18 cellular contexts compared by ENCODE assay signal in genomic region chr4:113689394-113689793, GRCh38.
DNase-seq lines count a peak whose midpoint lies in the region; ATAC-seq and FAIRE-seq lines count a peak whose summit lies in the region.
"Had no signal": no experiment of that assay in that cellular context is flagged by ENCODE, and none has a peak within 500 bp of the region (broad histone marks: within the 10 kb centered on the region; RNA-seq: fewer than 3 reads in every experiment).

No MANE protein-coding gene starts in this region.

- no peaks in the 10 kb centered on the region for H3K27me3 ChIP-seq in SJCRH30
- H3K27me3 ChIP-seq: BE2C had no signal

- no peaks in the 10 kb centered on the region for H3K27me3 Mint-ChIP-seq in activated naive CD8-positive, alpha-beta T cell
- H3K27me3 Mint-ChIP-seq in activated naive CD8-positive, alpha-beta T cell treated with anti-CD3 and anti-CD28 coated beads, Interleukin-2, amount 50 U/mL, for 24 hours = no peaks in the 10 kb centered on the region
- H3K27me3 Mint-ChIP-seq in activated T-helper 2 cell treated with anti-CD3 and anti-CD28 coated beads, Interferon-gamma antibody, Interleukin-2, Interleukin-4, amounts not matched to agents 10 μg/mL and 5 μg/mL and 100 μg/mL, durations not matched to agents 14 hours and 24 hours and 36 hours (ENCODE audit: low read depth) = no peaks in the 10 kb centered on the region
- H3K27me3 Mint-ChIP-seq in stimulated activated memory B cell treated with anti-CD40 and anti-IgM and Interleukin-4, amounts not matched to agents 10 μg/mL and 1 μg/mL and 100 μg/mL, for 72 hours = no peaks in the 10 kb centered on the region

- intact Hi-C loops in activated T-helper 2 cell treated with anti-CD3 and anti-CD28 coated beads, Interferon-gamma antibody, Interleukin-2, Interleukin-4, amounts not matched to agents 10 μg/mL and 5 μg/mL and 100 μg/mL, durations not matched to agents 14 hours and 24 hours and 36 hours (cut with micrococcal nuclease) = loop anchor here (5.0 kb wide), 1 partner anchor 1402 kb away; the partner anchor contains the start of gene TIFA

- peak; percentile 33 for FAIRE-seq in GM18507 (lab: Jason Lieb, UNC)
- FAIRE-seq: RCC 7860 had no signal

- H3K27ac Mint-ChIP-seq in activated naive CD8-positive, alpha-beta T cell = peak overlapping the region; percentile 48
- H3K27ac Mint-ChIP-seq in activated naive CD8-positive, alpha-beta T cell treated with anti-CD3 and anti-CD28 coated beads, Interleukin-2, amount 50 U/mL, for 24 hours = no peak overlapping the region
- H3K27ac Mint-ChIP-seq in activated T-helper 2 cell treated with anti-CD3 and anti-CD28 coated beads, Interferon-gamma antibody, Interleukin-2, Interleukin-4, amounts not matched to agents 10 μg/mL and 5 μg/mL and 100 μg/mL, durations not matched to agents 14 hours and 24 hours and 36 hours = peak overlapping the region; percentile 3
- peak overlapping the region; percentile 1 for H3K27ac Mint-ChIP-seq in stimulated activated memory B cell treated with anti-CD40 and anti-IgM and Interleukin-4, amounts not matched to agents 10 μg/mL and 1 μg/mL and 100 μg/mL, for 72 hours
- H3K27ac Mint-ChIP-seq: GM23338 had no signal

- peaks cover 66% of the 10 kb centered on the region for H3K4me1 Mint-ChIP-seq in activated naive CD8-positive, alpha-beta T cell (ENCODE audit: low read depth)
- peaks cover 69% of the 10 kb centered on the region for H3K4me1 Mint-ChIP-seq in activated naive CD8-positive, alpha-beta T cell treated with anti-CD3 and anti-CD28 coated beads, Interleukin-2, amount 50 U/mL, for 24 hours
- peaks cover 53% of the 10 kb centered on the region for H3K4me1 Mint-ChIP-seq in activated T-helper 2 cell treated with anti-CD3 and anti-CD28 coated beads, Interferon-gamma antibody, Interleukin-2, Interleukin-4, amounts not matched to agents 10 μg/mL and 5 μg/mL and 100 μg/mL, durations not matched to agents 14 hours and 24 hours and 36 hours (ENCODE audit: low read depth)
- H3K4me1 Mint-ChIP-seq in stimulated activated memory B cell treated with anti-CD40 and anti-IgM and Interleukin-4, amounts not matched to agents 10 μg/mL and 1 μg/mL and 100 μg/mL, for 72 hours = peaks cover 36% of the 10 kb centered on the region
- H3K4me1 Mint-ChIP-seq: GM23338 had no signal

- no peak overlapping the region for H3K27ac ChIP-seq in SJCRH30

- H3K4me1 ChIP-seq in SJCRH30 = no peaks in the 10 kb centered on the region

- ATAC-seq in activated naive CD8-positive, alpha-beta T cell treated with anti-CD3 and anti-CD28 coated beads, Interleukin-2, amount 50 U/mL, for 24 hours = no peak
- no peak for ATAC-seq in stimulated activated memory B cell treated with anti-CD40 and anti-IgM and Interleukin-4, amounts not matched to agents 10 μg/mL and 1 μg/mL and 100 μg/mL, for 72 hours
- ATAC-seq: GM23338 had no signal

- no peak for DNase-seq in activated naive CD8-positive, alpha-beta T cell treated with anti-CD3 and anti-CD28 coated beads, Interleukin-2, amount 50 U/mL, for 24 hours
- DNase-seq in GM18507 (ENCODE audit: extremely low spot score, insufficient read length, low read depth) = no peak
- no peak for DNase-seq in activated T-helper 2 cell treated with anti-CD3 and anti-CD28 coated beads, Interferon-gamma antibody, Interleukin-2, Interleukin-4, amounts not matched to agents 10 μg/mL and 5 μg/mL and 100 μg/mL, durations not matched to agents 14 hours and 24 hours and 36 hours (ENCODE audit: low spot score)
- no peak for DNase-seq in SJCRH30
- DNase-seq in HT-29 (ENCODE audit: low spot score) = no peak
- DNase-seq in NCI-H2227 treated with DMSO at 0.1 percent for 48 hours (lab: John Stamatoyannopoulos, UW) = no peak
- DNase-seq: BE2C, Caco-2, DMS79 treated with DMSO at 0.1 percent for 48 hours, GDM1, NCI-H1092, NCI-H446, NCI-H748 treated with DMSO at 0.1 percent for 48 hours, SHP77 had no signal

- H3K4me3 ChIP-seq in SJCRH30 = no peak overlapping the region
- H3K4me3 ChIP-seq: GM23338 had no signal

- H3K9me3 ChIP-seq in SJCRH30 (replicated peaks) = no peaks in the 10 kb centered on the region
- H3K9me3 ChIP-seq: BE2C, Caco-2 had no signal

- no peaks in the 10 kb centered on the region for H3K36me3 ChIP-seq in SJCRH30
- H3K36me3 ChIP-seq: BE2C had no signal

- peaks cover 29% of the 10 kb centered on the region for H3K36me3 Mint-ChIP-seq in activated naive CD8-positive, alpha-beta T cell
- peaks cover 56% of the 10 kb centered on the region for H3K36me3 Mint-ChIP-seq in activated naive CD8-positive, alpha-beta T cell treated with anti-CD3 and anti-CD28 coated beads, Interleukin-2, amount 50 U/mL, for 24 hours (ENCODE audit: low read depth)
- H3K36me3 Mint-ChIP-seq in activated T-helper 2 cell treated with anti-CD3 and anti-CD28 coated beads, Interferon-gamma antibody, Interleukin-2, Interleukin-4, amounts not matched to agents 10 μg/mL and 5 μg/mL and 100 μg/mL, durations not matched to agents 14 hours and 24 hours and 36 hours (ENCODE audit: low read depth) = peaks cover 51% of the 10 kb centered on the region
- H3K36me3 Mint-ChIP-seq in stimulated activated memory B cell treated with anti-CD40 and anti-IgM and Interleukin-4, amounts not matched to agents 10 μg/mL and 1 μg/mL and 100 μg/mL, for 72 hours = peaks cover 16% of the 10 kb centered on the region

- peak overlapping the region; percentile 2 for H3K4me3 Mint-ChIP-seq in activated naive CD8-positive, alpha-beta T cell
- H3K4me3 Mint-ChIP-seq in activated naive CD8-positive, alpha-beta T cell treated with anti-CD3 and anti-CD28 coated beads, Interleukin-2, amount 50 U/mL, for 24 hours = no peak overlapping the region
- H3K4me3 Mint-ChIP-seq in activated T-helper 2 cell treated with anti-CD3 and anti-CD28 coated beads, Interferon-gamma antibody, Interleukin-2, Interleukin-4, amounts not matched to agents 10 μg/mL and 5 μg/mL and 100 μg/mL, durations not matched to agents 14 hours and 24 hours and 36 hours (ENCODE audit: low read depth) = no peak overlapping the region
- H3K4me3 Mint-ChIP-seq in stimulated activated memory B cell treated with anti-CD40 and anti-IgM and Interleukin-4, amounts not matched to agents 10 μg/mL and 1 μg/mL and 100 μg/mL, for 72 hours = peak overlapping the region; percentile 1
- H3K4me3 Mint-ChIP-seq: GM23338 had no signal

- no peaks in the 10 kb centered on the region for H3K9me3 Mint-ChIP-seq in activated naive CD8-positive, alpha-beta T cell (ENCODE audit: low read depth)
- peaks cover 3% of the 10 kb centered on the region for H3K9me3 Mint-ChIP-seq in activated naive CD8-positive, alpha-beta T cell treated with anti-CD3 and anti-CD28 coated beads, Interleukin-2, amount 50 U/mL, for 24 hours
- H3K9me3 Mint-ChIP-seq in activated T-helper 2 cell treated with anti-CD3 and anti-CD28 coated beads, Interferon-gamma antibody, Interleukin-2, Interleukin-4, amounts not matched to agents 10 μg/mL and 5 μg/mL and 100 μg/mL, durations not matched to agents 14 hours and 24 hours and 36 hours = no peaks in the 10 kb centered on the region
- no peaks in the 10 kb centered on the region for H3K9me3 Mint-ChIP-seq in stimulated activated memory B cell treated with anti-CD40 and anti-IgM and Interleukin-4, amounts not matched to agents 10 μg/mL and 1 μg/mL and 100 μg/mL, for 72 hours
- H3K9me3 Mint-ChIP-seq: GM23338 had no signal

Comparison
In these comparisons a context has a peak if more than half of its experiments do, and no peak if none do; other contexts are left out.
1. H3K4me3 Mint-ChIP-seq: peak in activated naive CD8-positive, alpha-beta T cell (single experiment) and stimulated activated memory B cell treated with anti-CD40 and anti-IgM and Interleukin-4, amounts not matched to agents 10 μg/mL and 1 μg/mL and 100 μg/mL, for 72 hours (single experiment); none in activated naive CD8-positive, alpha-beta T cell treated with anti-CD3 and anti-CD28 coated beads, Interleukin-2, amount 50 U/mL, for 24 hours (single experiment) and activated T-helper 2 cell treated with anti-CD3 and anti-CD28 coated beads, Interferon-gamma antibody, Interleukin-2, Interleukin-4, amounts not matched to agents 10 μg/mL and 5 μg/mL and 100 μg/mL, durations not matched to agents 14 hours and 24 hours and 36 hours (single experiment).